Comparison of ENCODE assay signal across 1 cellular context in the genomic region with DNA sequence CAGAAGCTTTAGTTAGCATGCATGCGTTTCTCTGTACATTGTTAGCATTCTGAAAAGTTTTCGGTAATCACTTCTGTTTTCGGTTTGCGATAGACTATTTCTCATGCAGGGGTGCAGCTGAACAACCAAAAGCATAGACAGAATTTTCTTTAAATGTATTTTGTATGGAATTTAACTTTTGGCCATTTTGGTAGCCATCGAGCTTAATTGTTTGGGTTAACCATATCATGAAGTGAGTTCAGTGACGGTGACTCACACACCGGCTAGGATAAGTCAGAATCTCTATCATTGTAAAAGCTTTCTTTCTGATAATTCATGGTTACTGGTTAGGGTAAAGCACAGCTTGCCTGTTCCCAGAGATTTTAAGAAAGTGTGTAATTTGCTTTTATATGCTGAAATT.
TF ChIP-seq lines count a peak whose summit lies in the region.

No MANE protein-coding gene starts in this region.

TF ChIP-seq in HepG2, 621 proteins besides CTCF, POLR2A, EP300 and RAD21 (continued from another document):
- TF ChIP-seq, protein P1, sequence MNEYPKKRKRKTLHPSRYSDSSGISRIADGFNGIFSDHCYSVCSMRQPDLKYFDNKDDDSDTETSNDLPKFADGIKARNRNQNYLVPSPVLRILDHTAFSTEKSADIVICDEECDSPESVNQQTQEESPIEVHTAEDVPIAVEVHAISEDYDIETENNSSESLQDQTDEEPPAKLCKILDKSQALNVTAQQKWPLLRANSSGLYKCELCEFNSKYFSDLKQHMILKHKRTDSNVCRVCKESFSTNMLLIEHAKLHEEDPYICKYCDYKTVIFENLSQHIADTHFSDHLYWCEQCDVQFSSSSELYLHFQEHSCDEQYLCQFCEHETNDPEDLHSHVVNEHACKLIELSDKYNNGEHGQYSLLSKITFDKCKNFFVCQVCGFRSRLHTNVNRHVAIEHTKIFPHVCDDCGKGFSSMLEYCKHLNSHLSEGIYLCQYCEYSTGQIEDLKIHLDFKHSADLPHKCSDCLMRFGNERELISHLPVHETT (CRISPR knock-in tag; conservative IDR thresholded peaks at IDR 0.05) = no peak
- TF ChIP-seq BORCS8-MEF2B (CRISPR knock-in tag; IDR thresholded peaks at IDR 0.05) = no peak
- TF ChIP-seq, protein P2, sequence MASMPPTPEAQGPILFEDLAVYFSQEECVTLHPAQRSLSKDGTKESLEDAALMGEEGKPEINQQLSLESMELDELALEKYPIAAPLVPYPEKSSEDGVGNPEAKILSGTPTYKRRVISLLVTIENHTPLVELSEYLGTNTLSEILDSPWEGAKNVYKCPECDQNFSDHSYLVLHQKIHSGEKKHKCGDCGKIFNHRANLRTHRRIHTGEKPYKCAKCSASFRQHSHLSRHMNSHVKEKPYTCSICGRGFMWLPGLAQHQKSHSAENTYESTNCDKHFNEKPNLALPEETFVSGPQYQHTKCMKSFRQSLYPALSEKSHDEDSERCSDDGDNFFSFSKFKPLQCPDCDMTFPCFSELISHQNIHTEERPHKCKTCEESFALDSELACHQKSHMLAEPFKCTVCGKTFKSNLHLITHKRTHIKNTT (CRISPR knock-in tag; IDR thresholded peaks at IDR 0.05) = no peak
- TF ChIP-seq IRF2 (CRISPR knock-in tag; IDR thresholded peaks at IDR 0.05) = no peak
- TF ChIP-seq MLLT10 (CRISPR knock-in tag; IDR thresholded peaks at IDR 0.05) = no peak
- no peak for TF ChIP-seq DR1 (CRISPR knock-in tag; IDR thresholded peaks at IDR 0.05)
- TF ChIP-seq ELF1 (CRISPR knock-in tag; IDR thresholded peaks at IDR 0.05) = no peak
